ENCODE assay signal across 14 cellular contexts in genomic region chr1:21624577-21625389, GRCh38. TPM values are rescaled to one million over a fixed set of nuclear protein-coding genes. Genes with fewer than 3 reads are reported as not detected.
DNase-seq lines count a peak whose midpoint lies in the region.
"Had no signal": no experiment of that assay in that cellular context is flagged by ENCODE, and none has a peak within 500 bp of the region (broad histone marks: within the 10 kb centered on the region; RNA-seq: fewer than 3 reads in every experiment).

No MANE protein-coding gene starts in this region.

- H3K9me3 ChIP-seq in effector memory CD4-positive, alpha-beta T cell (ENCODE audit: control insufficient read depth, low read length), result no peaks in the 10 kb centered on the region

- H3K27me3 ChIP-seq in effector memory CD4-positive, alpha-beta T cell (replicated peaks; ENCODE audit: control insufficient read depth, insufficient read depth, low read length, poor library complexity, severe bottlenecking), result no peaks in the 10 kb centered on the region

- H3K4me3 ChIP-seq in effector memory CD4-positive, alpha-beta T cell (ENCODE audit: insufficient read depth, low read depth, low read length, poor library complexity, severe bottlenecking), result no peak overlapping the region

- no peaks in the 10 kb centered on the region for H3K36me3 ChIP-seq in effector memory CD4-positive, alpha-beta T cell (ENCODE audit: control insufficient read depth, insufficient read depth, low read length)

- DNase-seq in Daoy (ENCODE audit: low read depth), result peak; percentile 30
- peak; percentile 90 for DNase-seq in RPMI7951 (ENCODE audit: low read depth)
- DNase-seq in globus pallidus (ENCODE audit: low spot score), result peak; percentile 86
- peak; percentile 80 for DNase-seq in putamen (ENCODE audit: low spot score)
- no peak for DNase-seq in activated CD4-positive, alpha-beta T cell treated with anti-CD3 and anti-CD28 coated beads for 4 hours
- no peak for DNase-seq in GDM1 (lab: John Stamatoyannopoulos, UW)
- DNase-seq in retina, result no peak
- DNase-seq in effector memory CD4-positive, alpha-beta T cell, result no peak
- DNase-seq: activated CD4-positive, alpha-beta T cell treated with anti-CD3 and anti-CD28 coated beads, Interleukin-2, amount 10 ng/mL, durations not matched to agents 7 days and 5 days; activated T-cell treated with anti-CD3 and anti-CD28 coated beads, Interleukin-2, amount 50 U/mL, for 72 hours; foreskin keratinocyte; H7; NCI-H2171 treated with DMSO at 0.1 percent for 48 hours; stimulated activated CD4-positive, alpha-beta T cell treated with anti-CD3 and anti-CD28 coated beads, Interleukin-4, amount 100 ng/mL, for 1 hour had no signal

- no peaks in the 10 kb centered on the region for H3K4me1 ChIP-seq in effector memory CD4-positive, alpha-beta T cell (ENCODE audit: control insufficient read depth, insufficient read depth, low read length, poor library complexity, severe bottlenecking)

- no peak overlapping the region for H3K27ac ChIP-seq in effector memory CD4-positive, alpha-beta T cell (ENCODE audit: insufficient read depth, low read length, poor library complexity, severe bottlenecking)
- H3K27ac ChIP-seq: foreskin keratinocyte had no signal

RNA-seq across cellular contexts. Expression of gene RAP1GAP, which starts 44.4 kb away (rescaled TPM):
- total RNA-seq in Daoy (2014; rRNA removed; shearing (Covaris generic)), result 0.39 and 0.80 TPM in 2 replicates
- total RNA-seq in RPMI7951 (2014; rRNA removed; shearing (Covaris generic)), result 0.59 and 0.96 TPM in 2 replicates

Comparison
In these comparisons a context has a peak if more than half of its experiments do, and no peak if none do; other contexts are left out.
1. DNase-seq: peak in Daoy (single experiment), RPMI7951 (single experiment), globus pallidus (single experiment) and putamen (single experiment); none in activated CD4-positive, alpha-beta T cell treated with anti-CD3 and anti-CD28 coated beads for 4 hours (0 of 2), GDM1 (single experiment), retina (single experiment) and effector memory CD4-positive, alpha-beta T cell (0 of 3).